ENCODE assay signal across 26 cellular contexts in genomic region chr4:82484987-82485783, GRCh38.
"Had no signal": no experiment of that assay in that cellular context is flagged by ENCODE, and none has a peak within 500 bp of the region (broad histone marks: within the 10 kb centered on the region; RNA-seq: fewer than 3 reads in every experiment).

No MANE protein-coding gene starts in this region.

- H3K36me3 ChIP-seq: cardiac muscle cell, esophagus squamous epithelium, lower lobe of right lung, right lobe of liver, thoracic aorta, vagina had no signal

- FAIRE-seq: frontal cortex, TTC549 had no signal

- DNase-seq: activated CD4-positive, alpha-beta T cell treated with anti-CD3 and anti-CD28 coated beads for 4 hours; activated CD4-positive, alpha-beta T cell treated with anti-CD3 and anti-CD28 coated beads, Interleukin-2, amount 50 U/mL, for 4 hours; activated naive CD4-positive, alpha-beta T cell; activated T-cell treated with anti-CD3 and anti-CD28 coated beads for 4 hours; activated T-cell treated with anti-CD3 and anti-CD28 coated beads, Interleukin-2, amount 50 U/mL, for 72 hours; endodermal cell; esophagus squamous epithelium; glutamatergic neuron; hypothalamus; lower lobe of right lung; mesenchymal stem cell; posterior cingulate gyrus; right lobe of liver; stimulated activated CD4-positive, alpha-beta T cell treated with anti-CD3 and anti-CD28 coated beads, Interleukin-12 subunit alpha, Interleukin-12 subunit beta, amount 100 ng/mL, for 4 hours; stimulated activated CD4-positive, alpha-beta T cell treated with anti-CD3 and anti-CD28 coated beads, Interleukin-4, amount 100 ng/mL, for 1 hour; stimulated activated naive CD8-positive, alpha-beta T cell treated with anti-CD3 and anti-CD28 coated beads, Interleukin-15, Interleukin-2, amounts not matched to agents 100 U/mL and 50 U/mL, for 24 hours had no signal

- ATAC-seq: activated naive CD4-positive, alpha-beta T cell treated with anti-CD3 and anti-CD28 coated beads, Interleukin-2, amount 50 U/mL, for 72 hours; activated T-cell treated with anti-CD3 and anti-CD28 coated beads, Interleukin-2, amount 50 U/mL, for 72 hours; lower lobe of right lung; natural killer cell treated with Interleukin-12 subunit alpha and Interleukin-12 subunit beta and Interleukin-15 and Interleukin-18, amount 100 ng/mL, for 72 hours; right lobe of liver; stimulated activated naive CD8-positive, alpha-beta T cell treated with anti-CD3 and anti-CD28 coated beads, Interleukin-15, Interleukin-2, amounts not matched to agents 100 U/mL and 50 U/mL, for 24 hours had no signal

- H3K4me3 Mint-ChIP-seq: activated T-cell treated with anti-CD3 and anti-CD28 coated beads, Interleukin-2, amount 50 U/mL, for 72 hours; dendritic cell treated with granulocyte-macrophage colony-stimulating factor and Interleukin-4, amounts not matched to agents 40 ng/mL and 50 ng/mL, for 4 days; endodermal cell; natural killer cell treated with Interleukin-12 subunit alpha and Interleukin-12 subunit beta and Interleukin-15 and Interleukin-18, amount 100 ng/mL, for 72 hours; type B pancreatic cell had no signal

- H3K4me1 ChIP-seq: lower lobe of right lung, right lobe of liver, vagina had no signal

- H3K27ac ChIP-seq: cardiac muscle cell, esophagus squamous epithelium, lower lobe of right lung, right lobe of liver, thoracic aorta, vagina, VCaP had no signal

- H3K9me3 ChIP-seq: esophagus squamous epithelium, lower lobe of right lung, right lobe of liver, thoracic aorta, vagina had no signal

- H3K27ac Mint-ChIP-seq: activated T-cell treated with anti-CD3 and anti-CD28 coated beads, Interleukin-2, amount 50 U/mL, for 72 hours; dendritic cell treated with granulocyte-macrophage colony-stimulating factor and Interleukin-4, amounts not matched to agents 40 ng/mL and 50 ng/mL, for 4 days; endodermal cell; natural killer cell treated with Interleukin-12 subunit alpha and Interleukin-12 subunit beta and Interleukin-15 and Interleukin-18, amount 100 ng/mL, for 72 hours; type B pancreatic cell had no signal

- H3K4me3 ChIP-seq: cardiac muscle cell, esophagus squamous epithelium, lower lobe of right lung, right lobe of liver, thoracic aorta, vagina had no signal

- H3K9me3 Mint-ChIP-seq: activated naive CD4-positive, alpha-beta T cell treated with anti-CD3 and anti-CD28 coated beads, Interleukin-2, amount 50 U/mL, for 72 hours; activated T-cell treated with anti-CD3 and anti-CD28 coated beads, Interleukin-2, amount 50 U/mL, for 72 hours; dendritic cell treated with granulocyte-macrophage colony-stimulating factor and Interleukin-4, amounts not matched to agents 40 ng/mL and 50 ng/mL, for 4 days; endodermal cell; natural killer cell treated with Interleukin-12 subunit alpha and Interleukin-12 subunit beta and Interleukin-15 and Interleukin-18, amount 100 ng/mL, for 72 hours; type B pancreatic cell had no signal

- H3K27me3 ChIP-seq: cardiac muscle cell, esophagus squamous epithelium, right lobe of liver, vagina had no signal

- H3K36me3 Mint-ChIP-seq: natural killer cell treated with Interleukin-12 subunit alpha and Interleukin-12 subunit beta and Interleukin-15 and Interleukin-18, amount 100 ng/mL, for 72 hours had no signal

- H3K27me3 Mint-ChIP-seq: dendritic cell treated with granulocyte-macrophage colony-stimulating factor and Interleukin-4, amounts not matched to agents 40 ng/mL and 50 ng/mL, for 4 days; natural killer cell treated with Interleukin-12 subunit alpha and Interleukin-12 subunit beta and Interleukin-15 and Interleukin-18, amount 100 ng/mL, for 72 hours had no signal
